Comparison of ENCODE assay signal across 14 cellular contexts in genomic region chr12:68420225-68421008, GRCh38.
DNase-seq lines count a peak whose midpoint lies in the region; ATAC-seq, FAIRE-seq and TF ChIP-seq lines count a peak whose summit lies in the region.
"Had no signal": no experiment of that assay in that cellular context is flagged by ENCODE, and none has a peak within 500 bp of the region (broad histone marks: within the 10 kb centered on the region; RNA-seq: fewer than 3 reads in every experiment).

No MANE protein-coding gene starts in this region.

- H3K4me3 ChIP-seq in fibroblast of the aortic adventitia (ENCODE audit: low read depth, low read length) = no peak overlapping the region
- no peak overlapping the region for H3K4me3 ChIP-seq in psoas muscle

- peak overlapping the region; percentile 56 for H3K27ac ChIP-seq in psoas muscle
- H3K27ac ChIP-seq: HL-60 had no signal

- DNase-seq in Ammon's horn (ENCODE audit: low spot score) (peak; percentile 25), fibroblast of the aortic adventitia (ENCODE audit: low read depth) (peak; percentile 60), psoas muscle (peak in 1 of 2 donors; percentile 65), LoVo (ENCODE audit: low spot score) (no peak), GM19239 (ENCODE audit: insufficient read length, low spot score) (no peak), activated gamma-delta T cell (lab: John Stamatoyannopoulos, UW) (no peak), GM13976 (ENCODE audit: low spot score) (no peak)
- DNase-seq: COR-L47, GOT3, NCI-H1436 treated with DMSO at 0.1 percent for 48 hours, occipital lobe, RPMI8226 had no signal

- H3K27me3 ChIP-seq in psoas muscle (ENCODE audit: insufficient read depth in 3 of 3, low read length in 2 of 3) = no peaks in the 10 kb centered on the region

- intact Hi-C loops in psoas muscle (cut with DNase I) = no loop called here

- no peak for FAIRE-seq in GM19239 (lab: Jason Lieb, UNC)

- peaks cover 17% of the 10 kb centered on the region for H3K4me1 ChIP-seq in psoas muscle

- ATAC-seq in SK-N-SH treated with all-trans-retinoic acid at 6 μM for 48 hours (peak; percentile 63), psoas muscle (peak; percentile 91 to 99 (median 97))

- no peaks in the 10 kb centered on the region for H3K36me3 ChIP-seq in psoas muscle (ENCODE audit: insufficient read depth in 1 of 2, low read depth in 1 of 2)

- WGBS in psoas muscle, 3 donors = 34 to 62% (median 35%) methylated on average over 11 of the region's 11 CpGs

- in situ Hi-C loops in GM13976 (cut with MboI; ENCODE audit: low sequenced_read_pairs, unreplicated experiment) = no loop called here

- TF ChIP-seq CTCF in fibroblast of the aortic adventitia (IDR thresholded peaks at IDR 0.05; ENCODE audit: insufficient read depth, low read length) = no peak
- TF ChIP-seq CTCF in psoas muscle (IDR thresholded peaks at IDR 0.05) = no peak
- no peak for TF ChIP-seq CTCF in GM13976 (IDR thresholded peaks at IDR 0.05; ENCODE audit: borderline replicate concordance, control extremely low read depth, extremely low read depth, insufficient read depth, missing control alignments)

- H3K9me3 ChIP-seq in psoas muscle = no peaks in the 10 kb centered on the region

TF ChIP-seq in SK-N-SH treated with all-trans-retinoic acid at 6 μM for 48 hours, 23 proteins besides CTCF, POLR2A, EP300 and RAD21:
- no peak for TF ChIP-seq CSDC2 (CRISPR knock-in tag; IDR thresholded peaks at IDR 0.05)
- no peak for TF ChIP-seq TCF4 (CRISPR knock-in tag; IDR thresholded peaks at IDR 0.05; ENCODE audit: borderline replicate concordance)
TF ChIP-seq in SK-N-SH treated with all-trans-retinoic acid at 6 μM for 48 hours: peak in this region for 0.

Comparison
In these comparisons a context has a peak if more than half of its experiments do, and no peak if none do; other contexts are left out.
1. DNase-seq: peak in Ammon's horn (single experiment) and fibroblast of the aortic adventitia (single experiment); none in LoVo (single experiment), GM19239 (single experiment), activated gamma-delta T cell (single experiment) and GM13976 (single experiment).